1 cellular context compared by ENCODE assay signal in the genomic region with DNA sequence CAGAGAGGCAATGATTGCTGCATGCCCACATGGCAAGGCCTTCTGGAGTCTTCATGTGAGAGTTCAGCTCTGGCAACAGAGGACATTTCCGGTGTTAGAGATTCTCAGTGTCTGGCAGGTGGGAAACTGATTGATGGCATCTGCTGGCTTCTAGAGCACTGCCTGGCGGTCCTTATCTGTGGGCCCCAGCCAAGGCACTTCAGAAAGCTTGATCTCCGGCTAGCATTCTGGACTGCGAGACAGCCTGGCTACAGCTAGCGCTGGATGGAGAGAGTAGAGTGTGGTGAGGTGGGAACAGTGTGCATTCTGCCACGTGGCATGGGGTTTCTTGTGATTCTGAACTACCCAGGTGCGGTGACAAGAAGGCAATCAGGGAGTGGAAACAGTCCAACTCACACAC.
TF ChIP-seq lines count a peak whose summit lies in the region.

No MANE protein-coding gene starts in this region.

TF ChIP-seq in K562, 482 proteins besides CTCF, POLR2A, EP300 and RAD21 (continued from another document and continues in another):
- peak in 1 of 2 experiments; percentile 42; a peak in 1 of 4 replicates for TF ChIP-seq MAZ (CRISPR knock-in tag; conservative IDR thresholded peaks at IDR 0.05 in 1 of 2, IDR thresholded peaks at IDR 0.05 in 1 of 2)
- no peak for TF ChIP-seq SREBF2 (CRISPR knock-in tag; IDR thresholded peaks at IDR 0.05)
- no peak for TF ChIP-seq ZNF224 (CRISPR knock-in tag; IDR thresholded peaks at IDR 0.05)
- no peak for TF ChIP-seq EHMT2 (IDR thresholded peaks at IDR 0.05)
- no peak for TF ChIP-seq ZNF311 (CRISPR knock-in tag; IDR thresholded peaks at IDR 0.05)
- peak; percentile 83 for TF ChIP-seq NFIC (IDR thresholded peaks at IDR 0.05)
- TF ChIP-seq FUS (optimal IDR thresholded peaks at IDR 0.05; ENCODE audit: low read depth, low read length) = no peak
- no peak for TF ChIP-seq ZNF239 (CRISPR knock-in tag; IDR thresholded peaks at IDR 0.05)
- TF ChIP-seq NR3C1 (CRISPR knock-in tag; IDR thresholded peaks at IDR 0.05) = no peak
- TF ChIP-seq ZNF174 (CRISPR knock-in tag; IDR thresholded peaks at IDR 0.05) = no peak
- TF ChIP-seq, protein P1, sequence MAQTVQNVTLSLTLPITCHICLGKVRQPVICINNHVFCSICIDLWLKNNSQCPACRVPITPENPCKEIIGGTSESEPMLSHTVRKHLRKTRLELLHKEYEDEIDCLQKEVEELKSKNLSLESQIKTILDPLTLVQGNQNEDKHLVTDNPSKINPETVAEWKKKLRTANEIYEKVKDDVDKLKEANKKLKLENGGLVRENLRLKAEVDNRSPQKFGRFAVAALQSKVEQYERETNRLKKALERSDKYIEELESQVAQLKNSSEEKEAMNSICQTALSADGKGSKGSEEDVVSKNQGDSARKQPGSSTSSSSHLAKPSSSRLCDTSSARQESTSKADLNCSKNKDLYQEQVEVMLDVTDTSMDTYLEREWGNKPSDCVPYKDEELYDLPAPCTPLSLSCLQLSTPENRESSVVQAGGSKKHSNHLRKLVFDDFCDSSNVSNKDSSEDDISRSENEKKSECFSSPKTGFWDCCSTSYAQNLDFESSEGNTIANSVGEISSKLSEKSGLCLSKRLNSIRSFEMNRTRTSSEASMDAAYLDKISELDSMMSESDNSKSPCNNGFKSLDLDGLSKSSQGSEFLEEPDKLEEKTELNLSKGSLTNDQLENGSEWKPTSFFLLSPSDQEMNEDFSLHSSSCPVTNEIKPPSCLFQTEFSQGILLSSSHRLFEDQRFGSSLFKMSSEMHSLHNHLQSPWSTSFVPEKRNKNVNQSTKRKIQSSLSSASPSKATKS (CRISPR knock-in tag; IDR thresholded peaks at IDR 0.05) = no peak
- TF ChIP-seq HNRNPL (IDR thresholded peaks at IDR 0.05; ENCODE audit: low read depth, low read length) = no peak
- no peak for TF ChIP-seq PTRF (tag; IDR thresholded peaks at IDR 0.05)
- no peak for TF ChIP-seq POLR2H (tag; IDR thresholded peaks at IDR 0.05; ENCODE audit: low read depth)
- TF ChIP-seq SMAD4 (CRISPR knock-in tag; conservative IDR thresholded peaks at IDR 0.05) = peak; percentile 91
- TF ChIP-seq, protein P2, sequence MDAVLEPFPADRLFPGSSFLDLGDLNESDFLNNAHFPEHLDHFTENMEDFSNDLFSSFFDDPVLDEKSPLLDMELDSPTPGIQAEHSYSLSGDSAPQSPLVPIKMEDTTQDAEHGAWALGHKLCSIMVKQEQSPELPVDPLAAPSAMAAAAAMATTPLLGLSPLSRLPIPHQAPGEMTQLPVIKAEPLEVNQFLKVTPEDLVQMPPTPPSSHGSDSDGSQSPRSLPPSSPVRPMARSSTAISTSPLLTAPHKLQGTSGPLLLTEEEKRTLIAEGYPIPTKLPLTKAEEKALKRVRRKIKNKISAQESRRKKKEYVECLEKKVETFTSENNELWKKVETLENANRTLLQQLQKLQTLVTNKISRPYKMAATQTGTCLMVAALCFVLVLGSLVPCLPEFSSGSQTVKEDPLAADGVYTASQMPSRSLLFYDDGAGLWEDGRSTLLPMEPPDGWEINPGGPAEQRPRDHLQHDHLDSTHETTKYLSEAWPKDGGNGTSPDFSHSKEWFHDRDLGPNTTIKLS (IDR thresholded peaks at IDR 0.05; ENCODE audit: borderline replicate concordance, low read depth) = peak; percentile 89
- no peak for TF ChIP-seq CHD1 (IDR thresholded peaks at IDR 0.05; ENCODE audit: low read length)
- TF ChIP-seq SMARCC2 (IDR thresholded peaks at IDR 0.05; ENCODE audit: low read depth) = no peak
- TF ChIP-seq TSC22D4 (tag; IDR thresholded peaks at IDR 0.05) = no peak
- no peak for TF ChIP-seq BDP1 (IDR thresholded peaks at IDR 0.05; ENCODE audit: insufficient read depth, insufficient read length)
- TF ChIP-seq MYC (IDR thresholded peaks at IDR 0.05; ENCODE audit: low read depth, low read length) = no peak
- no peak for TF ChIP-seq MYC (CRISPR knock-in tag; IDR thresholded peaks at IDR 0.05; ENCODE audit: borderline replicate concordance, low read depth)
- TF ChIP-seq, protein P3, sequence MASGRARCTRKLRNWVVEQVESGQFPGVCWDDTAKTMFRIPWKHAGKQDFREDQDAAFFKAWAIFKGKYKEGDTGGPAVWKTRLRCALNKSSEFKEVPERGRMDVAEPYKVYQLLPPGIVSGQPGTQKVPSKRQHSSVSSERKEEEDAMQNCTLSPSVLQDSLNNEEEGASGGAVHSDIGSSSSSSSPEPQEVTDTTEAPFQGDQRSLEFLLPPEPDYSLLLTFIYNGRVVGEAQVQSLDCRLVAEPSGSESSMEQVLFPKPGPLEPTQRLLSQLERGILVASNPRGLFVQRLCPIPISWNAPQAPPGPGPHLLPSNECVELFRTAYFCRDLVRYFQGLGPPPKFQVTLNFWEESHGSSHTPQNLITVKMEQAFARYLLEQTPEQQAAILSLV (tag; IDR thresholded peaks at IDR 0.05) = no peak
- TF ChIP-seq SRSF1 (IDR thresholded peaks at IDR 0.05; ENCODE audit: low read depth, low read length) = no peak
- no peak for TF ChIP-seq E2F3 (CRISPR knock-in tag; IDR thresholded peaks at IDR 0.05)
- TF ChIP-seq SIX5 (IDR thresholded peaks at IDR 0.05; ENCODE audit: borderline replicate concordance in 1 of 2, insufficient read depth in 1 of 2, low read depth in 1 of 2, low read length in 2 of 2) = no peak
- no peak for TF ChIP-seq SMARCB1 (IDR thresholded peaks at IDR 0.05; ENCODE audit: insufficient read length, low read depth)
- no peak for TF ChIP-seq SRSF9 (IDR thresholded peaks at IDR 0.05; ENCODE audit: borderline replicate concordance, low read depth, low read length)
- TF ChIP-seq PHF8 (IDR thresholded peaks at IDR 0.05; ENCODE audit: borderline replicate concordance, low read length) = no peak
- TF ChIP-seq ARID2 (IDR thresholded peaks at IDR 0.05) = no peak
- no peak for TF ChIP-seq GABPB2 (CRISPR knock-in tag; conservative IDR thresholded peaks at IDR 0.05)
- TF ChIP-seq, protein P4, sequence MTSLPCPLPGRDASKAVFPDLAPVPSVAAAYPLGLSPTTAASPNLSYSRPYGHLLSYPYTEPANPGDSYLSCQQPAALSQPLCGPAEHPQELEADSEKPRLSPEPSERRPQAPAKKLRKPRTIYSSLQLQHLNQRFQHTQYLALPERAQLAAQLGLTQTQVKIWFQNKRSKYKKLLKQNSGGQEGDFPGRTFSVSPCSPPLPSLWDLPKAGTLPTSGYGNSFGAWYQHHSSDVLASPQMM (CRISPR knock-in tag; IDR thresholded peaks at IDR 0.05) = no peak
- TF ChIP-seq, protein P5, sequence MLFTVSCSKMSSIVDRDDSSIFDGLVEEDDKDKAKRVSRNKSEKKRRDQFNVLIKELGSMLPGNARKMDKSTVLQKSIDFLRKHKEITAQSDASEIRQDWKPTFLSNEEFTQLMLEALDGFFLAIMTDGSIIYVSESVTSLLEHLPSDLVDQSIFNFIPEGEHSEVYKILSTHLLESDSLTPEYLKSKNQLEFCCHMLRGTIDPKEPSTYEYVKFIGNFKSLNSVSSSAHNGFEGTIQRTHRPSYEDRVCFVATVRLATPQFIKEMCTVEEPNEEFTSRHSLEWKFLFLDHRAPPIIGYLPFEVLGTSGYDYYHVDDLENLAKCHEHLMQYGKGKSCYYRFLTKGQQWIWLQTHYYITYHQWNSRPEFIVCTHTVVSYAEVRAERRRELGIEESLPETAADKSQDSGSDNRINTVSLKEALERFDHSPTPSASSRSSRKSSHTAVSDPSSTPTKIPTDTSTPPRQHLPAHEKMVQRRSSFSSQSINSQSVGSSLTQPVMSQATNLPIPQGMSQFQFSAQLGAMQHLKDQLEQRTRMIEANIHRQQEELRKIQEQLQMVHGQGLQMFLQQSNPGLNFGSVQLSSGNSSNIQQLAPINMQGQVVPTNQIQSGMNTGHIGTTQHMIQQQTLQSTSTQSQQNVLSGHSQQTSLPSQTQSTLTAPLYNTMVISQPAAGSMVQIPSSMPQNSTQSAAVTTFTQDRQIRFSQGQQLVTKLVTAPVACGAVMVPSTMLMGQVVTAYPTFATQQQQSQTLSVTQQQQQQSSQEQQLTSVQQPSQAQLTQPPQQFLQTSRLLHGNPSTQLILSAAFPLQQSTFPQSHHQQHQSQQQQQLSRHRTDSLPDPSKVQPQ (CRISPR knock-in tag; IDR thresholded peaks at IDR 0.05; ENCODE audit: borderline replicate concordance) = no peak
- no peak for TF ChIP-seq JUND (IDR thresholded peaks at IDR 0.05; ENCODE audit: borderline replicate concordance, low read depth, low read length)
- TF ChIP-seq JUND (tag; IDR thresholded peaks at IDR 0.05; ENCODE audit: borderline replicate concordance, low read depth, low read length) = no peak
- TF ChIP-seq ZNF121 (CRISPR knock-in tag; conservative IDR thresholded peaks at IDR 0.05) = no peak
- no peak for TF ChIP-seq NCOA2 (IDR thresholded peaks at IDR 0.05; ENCODE audit: partially characterized antibody in 2 of 2)
- TF ChIP-seq, protein P6, sequence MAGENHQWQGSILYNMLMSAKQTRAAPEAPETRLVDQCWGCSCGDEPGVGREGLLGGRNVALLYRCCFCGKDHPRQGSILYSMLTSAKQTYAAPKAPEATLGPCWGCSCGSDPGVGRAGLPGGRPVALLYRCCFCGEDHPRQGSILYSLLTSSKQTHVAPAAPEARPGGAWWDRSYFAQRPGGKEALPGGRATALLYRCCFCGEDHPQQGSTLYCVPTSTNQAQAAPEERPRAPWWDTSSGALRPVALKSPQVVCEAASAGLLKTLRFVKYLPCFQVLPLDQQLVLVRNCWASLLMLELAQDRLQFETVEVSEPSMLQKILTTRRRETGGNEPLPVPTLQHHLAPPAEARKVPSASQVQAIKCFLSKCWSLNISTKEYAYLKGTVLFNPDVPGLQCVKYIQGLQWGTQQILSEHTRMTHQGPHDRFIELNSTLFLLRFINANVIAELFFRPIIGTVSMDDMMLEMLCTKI (IDR thresholded peaks at IDR 0.05; ENCODE audit: partially characterized antibody) = no peak
- TF ChIP-seq KLF10 (CRISPR knock-in tag; IDR thresholded peaks at IDR 0.05) = no peak
- peak; percentile 75 for TF ChIP-seq ZNF324 (CRISPR knock-in tag; IDR thresholded peaks at IDR 0.05)
- TF ChIP-seq, protein P7, sequence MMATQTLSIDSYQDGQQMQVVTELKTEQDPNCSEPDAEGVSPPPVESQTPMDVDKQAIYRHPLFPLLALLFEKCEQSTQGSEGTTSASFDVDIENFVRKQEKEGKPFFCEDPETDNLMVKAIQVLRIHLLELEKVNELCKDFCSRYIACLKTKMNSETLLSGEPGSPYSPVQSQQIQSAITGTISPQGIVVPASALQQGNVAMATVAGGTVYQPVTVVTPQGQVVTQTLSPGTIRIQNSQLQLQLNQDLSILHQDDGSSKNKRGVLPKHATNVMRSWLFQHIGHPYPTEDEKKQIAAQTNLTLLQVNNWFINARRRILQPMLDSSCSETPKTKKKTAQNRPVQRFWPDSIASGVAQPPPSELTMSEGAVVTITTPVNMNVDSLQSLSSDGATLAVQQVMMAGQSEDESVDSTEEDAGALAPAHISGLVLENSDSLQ (IDR thresholded peaks at IDR 0.05) = peak; percentile 92
- no peak for TF ChIP-seq BRCA1 (IDR thresholded peaks at IDR 0.05)
- no peak for TF ChIP-seq BRCA1 (CRISPR knock-in tag; IDR thresholded peaks at IDR 0.05)
- 0 out of 2 replicates have a peak, but pooled peaks have one; percentile 14 for TF ChIP-seq MEF2A (IDR thresholded peaks at IDR 0.05; ENCODE audit: control insufficient read depth, low read depth, low read length)
- no peak for TF ChIP-seq ZNF76 (CRISPR knock-in tag; IDR thresholded peaks at IDR 0.05; ENCODE audit: borderline replicate concordance)
- no peak for TF ChIP-seq NR1H2 (CRISPR knock-in tag; IDR thresholded peaks at IDR 0.05)
- TF ChIP-seq POLR3A (IDR thresholded peaks at IDR 0.05; ENCODE audit: borderline replicate concordance, extremely low read depth, insufficient read depth, insufficient read length) = no peak
- TF ChIP-seq, protein P8, sequence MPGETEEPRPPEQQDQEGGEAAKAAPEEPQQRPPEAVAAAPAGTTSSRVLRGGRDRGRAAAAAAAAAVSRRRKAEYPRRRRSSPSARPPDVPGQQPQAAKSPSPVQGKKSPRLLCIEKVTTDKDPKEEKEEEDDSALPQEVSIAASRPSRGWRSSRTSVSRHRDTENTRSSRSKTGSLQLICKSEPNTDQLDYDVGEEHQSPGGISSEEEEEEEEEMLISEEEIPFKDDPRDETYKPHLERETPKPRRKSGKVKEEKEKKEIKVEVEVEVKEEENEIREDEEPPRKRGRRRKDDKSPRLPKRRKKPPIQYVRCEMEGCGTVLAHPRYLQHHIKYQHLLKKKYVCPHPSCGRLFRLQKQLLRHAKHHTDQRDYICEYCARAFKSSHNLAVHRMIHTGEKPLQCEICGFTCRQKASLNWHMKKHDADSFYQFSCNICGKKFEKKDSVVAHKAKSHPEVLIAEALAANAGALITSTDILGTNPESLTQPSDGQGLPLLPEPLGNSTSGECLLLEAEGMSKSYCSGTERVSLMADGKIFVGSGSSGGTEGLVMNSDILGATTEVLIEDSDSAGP (CRISPR knock-in tag; IDR thresholded peaks at IDR 0.05) = no peak
- no peak for TF ChIP-seq ZNF785 (CRISPR knock-in tag; IDR thresholded peaks at IDR 0.05)
- no peak for TF ChIP-seq SMAD3 (CRISPR knock-in tag; conservative IDR thresholded peaks at IDR 0.05)
- TF ChIP-seq, protein P9, sequence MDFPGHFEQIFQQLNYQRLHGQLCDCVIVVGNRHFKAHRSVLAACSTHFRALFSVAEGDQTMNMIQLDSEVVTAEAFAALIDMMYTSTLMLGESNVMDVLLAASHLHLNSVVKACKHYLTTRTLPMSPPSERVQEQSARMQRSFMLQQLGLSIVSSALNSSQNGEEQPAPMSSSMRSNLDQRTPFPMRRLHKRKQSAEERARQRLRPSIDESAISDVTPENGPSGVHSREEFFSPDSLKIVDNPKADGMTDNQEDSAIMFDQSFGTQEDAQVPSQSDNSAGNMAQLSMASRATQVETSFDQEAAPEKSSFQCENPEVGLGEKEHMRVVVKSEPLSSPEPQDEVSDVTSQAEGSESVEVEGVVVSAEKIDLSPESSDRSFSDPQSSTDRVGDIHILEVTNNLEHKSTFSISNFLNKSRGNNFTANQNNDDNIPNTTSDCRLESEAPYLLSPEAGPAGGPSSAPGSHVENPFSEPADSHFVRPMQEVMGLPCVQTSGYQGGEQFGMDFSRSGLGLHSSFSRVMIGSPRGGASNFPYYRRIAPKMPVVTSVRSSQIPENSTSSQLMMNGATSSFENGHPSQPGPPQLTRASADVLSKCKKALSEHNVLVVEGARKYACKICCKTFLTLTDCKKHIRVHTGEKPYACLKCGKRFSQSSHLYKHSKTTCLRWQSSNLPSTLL (IDR thresholded peaks at IDR 0.05) = no peak
- no peak for TF ChIP-seq PCBP1 (IDR thresholded peaks at IDR 0.05; ENCODE audit: low read depth, low read length, poor library complexity, severe bottlenecking)
- peak; percentile 73; the same call in 1 of the 2 replicates for TF ChIP-seq STAT5A (IDR thresholded peaks at IDR 0.05; ENCODE audit: borderline replicate concordance, low read length)
- no peak for TF ChIP-seq CCNT2 (IDR thresholded peaks at IDR 0.05; ENCODE audit: borderline replicate concordance, extremely low read depth, insufficient read length, low read depth, low read length)
